8 cellular contexts compared by ENCODE assay signal in genomic region chr1:154627247-154628121, GRCh38. TPM values are rescaled to one million over a fixed set of nuclear protein-coding genes. Genes with fewer than 3 reads are reported as not detected.
DNase-seq lines count a peak whose midpoint lies in the region; ATAC-seq and TF ChIP-seq lines count a peak whose summit lies in the region.

No MANE protein-coding gene starts in this region.

- H3K36me3 ChIP-seq in WERI-Rb-1 (peaks cover 24% of the 10 kb centered on the region), iPS-20b (ENCODE audit: insufficient read depth, low read depth, low read length) (peaks cover 14% of the 10 kb centered on the region; the same call in 1 of the 2 replicates), skeletal muscle satellite cell (ENCODE audit: insufficient read depth, low read length) (peaks cover 5% of the 10 kb centered on the region)

- H3K4me3 ChIP-seq in GM12865 (ENCODE audit: low read depth, low read length) (peak overlapping the region; percentile 81), WERI-Rb-1 (ENCODE audit: low read depth, low read length) (peak overlapping the region; percentile 79), iPS-20b (ENCODE audit: low read length) (peak overlapping the region; percentile 91), skeletal muscle satellite cell (ENCODE audit: low read length) (peak overlapping the region; percentile 89)

- TF ChIP-seq CTCF in GM12865 (IDR thresholded peaks at IDR 0.05; ENCODE audit: insufficient read depth, low read depth, low read length, missing control alignments) (no peak), WERI-Rb-1 (IDR thresholded peaks at IDR 0.05; ENCODE audit: low read depth, low read length) (0 out of 2 replicates have a peak, but pooled peaks have one; percentile 16)

- H3K9ac ChIP-seq in iPS-20b (ENCODE audit: low read depth, low read length) (peak overlapping the region; percentile 92), skeletal muscle satellite cell (ENCODE audit: low read depth, low read length) (peak overlapping the region; percentile 94)

- H3K27me3 ChIP-seq in WERI-Rb-1 (ENCODE audit: insufficient read depth, low read depth, severe bottlenecking) (no peaks in the 10 kb centered on the region), iPS-20b (ENCODE audit: insufficient read depth, low read length) (no peaks in the 10 kb centered on the region), skeletal muscle satellite cell (ENCODE audit: control insufficient read depth, insufficient read depth, low read length) (peaks cover 13% of the 10 kb centered on the region)

- H3K9me3 ChIP-seq in WERI-Rb-1 (ENCODE audit: severe bottlenecking) (peaks cover 19% of the 10 kb centered on the region), iPS-20b (ENCODE audit: insufficient read depth, low read depth, low read length) (peaks cover 11% of the 10 kb centered on the region), skeletal muscle satellite cell (replicated peaks; ENCODE audit: low read length) (no peaks in the 10 kb centered on the region)

- H3K4me2 ChIP-seq in skeletal muscle satellite cell (ENCODE audit: low read length): peak overlapping the region; percentile 94

- H3K4me1 ChIP-seq in iPS-20b (ENCODE audit: insufficient read depth, low read length) (0 out of 2 replicates have a peak, but pooled peaks cover 5% of the 10 kb centered on the region), skeletal muscle satellite cell (ENCODE audit: control insufficient read depth, insufficient read depth, low read length) (peaks cover 27% of the 10 kb centered on the region)

- H3K27ac ChIP-seq in WERI-Rb-1 (peak overlapping the region; percentile 94), iPS-20b (ENCODE audit: low read length) (peak overlapping the region; percentile 70)

- in situ Hi-C loops in T47D (cut with HindIII; ENCODE audit: low pct_unique_long_range_greater_than_20kb, low sequenced_read_pairs): no loop called here

- DNase-seq in GM12865 (ENCODE audit: low read depth) (peak; percentile 90), NCI-H2196 (lab: John Stamatoyannopoulos, UW; ENCODE audit: unreplicated experiment) (peak; percentile 90), WERI-Rb-1 (peak; percentile 99), T47D (ENCODE audit: low read depth in 1 of 2, low spot score in 1 of 2) (peak; percentile 68 to 96)

- ATAC-seq in HG03039 (IDR thresholded peaks at IDR 0.05; ENCODE audit: unreplicated experiment): peak; percentile 45
- no peak for ATAC-seq in GM18870 (IDR thresholded peaks at IDR 0.05; ENCODE audit: unreplicated experiment)

RNA-seq across cellular contexts. Expression of gene ADAR, which starts 19.5 kb away (rescaled TPM):
- 64.9 and 75.3 TPM in 2 replicates for total RNA-seq in skeletal muscle satellite cell (2012; rRNA removed)

RNA-seq across cellular contexts. Expression of gene CHRNB2, which starts 59.9 kb away (rescaled TPM):
- total RNA-seq in skeletal muscle satellite cell (2012; rRNA removed): under 0.01 and 0.22 TPM in 2 replicates
